Comparison of ENCODE assay signal across 8 cellular contexts in the genomic region with DNA sequence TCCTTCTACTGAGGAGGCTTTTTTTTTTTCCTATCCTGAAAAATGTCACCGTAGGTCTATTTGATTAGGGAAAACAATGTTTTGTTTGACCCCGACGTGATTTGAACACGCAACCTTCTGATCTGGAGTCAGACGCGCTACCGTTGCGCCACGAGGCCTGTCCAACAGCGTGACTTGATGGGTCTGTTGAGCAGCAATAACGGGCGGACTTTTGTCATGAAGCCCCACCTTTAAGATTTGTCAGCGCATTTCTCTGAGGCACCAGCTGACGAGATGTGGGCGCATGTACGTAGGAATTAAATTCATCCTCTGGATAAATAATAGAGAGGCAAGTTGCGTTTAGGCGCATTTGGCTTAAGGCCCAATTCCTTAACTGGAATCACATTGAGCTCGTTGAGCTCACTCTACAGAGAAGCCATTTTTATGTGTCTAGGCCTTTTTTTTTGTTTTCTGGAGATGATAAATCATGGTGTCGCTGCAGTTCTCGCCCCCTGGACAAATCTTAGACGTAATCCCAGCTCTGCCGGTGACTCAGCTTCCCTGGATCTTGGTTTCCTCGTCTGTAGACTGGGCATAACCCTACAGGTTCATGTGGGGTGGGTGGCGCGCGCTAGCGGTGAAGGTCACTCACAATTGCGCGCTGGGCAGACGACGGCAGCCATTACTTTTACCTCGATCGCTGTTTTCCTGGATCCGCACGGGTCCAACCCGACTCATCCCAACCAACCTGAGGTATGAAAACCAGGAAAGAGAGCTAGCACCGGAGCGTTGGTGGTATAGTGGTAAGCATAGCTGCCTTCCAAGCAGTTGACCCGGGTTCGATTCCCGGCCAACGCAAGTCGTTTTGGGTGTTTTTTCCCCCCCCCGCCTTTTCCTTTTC. TPM values are rescaled to one million over a fixed set of nuclear protein-coding genes. Genes with fewer than 3 reads are reported as not detected.
A peak's percentile ranks its signal among the peaks of the same experiment; 100 is the strongest.
DNase-seq lines count a peak whose midpoint lies in the region; ATAC-seq, FAIRE-seq and TF ChIP-seq lines count a peak whose summit lies in the region.

No MANE protein-coding gene starts in this region.

- TF ChIP-seq CTCF in pancreas (IDR thresholded peaks at IDR 0.05) (no peak), thoracic aorta (IDR thresholded peaks at IDR 0.05) (no peak)

- ATAC-seq in GM18868 (IDR thresholded peaks at IDR 0.05; ENCODE audit: unreplicated experiment) (peak; percentile 16), T-cell (replicated peaks in 1 of 4) (peak in 3 of 4 experiments; percentile 15 to 31 (median 20)), pancreas (peak; percentile 65 to 81 (median 70)), thoracic aorta (ENCODE audit: insufficient number of reproducible peaks, low FRiP score, low read depth) (peak; percentile 71), HG02678 (IDR thresholded peaks at IDR 0.05; ENCODE audit: unreplicated experiment) (no peak)

- H3K27ac ChIP-seq in pancreas, result peak overlapping the region; percentile 89 to 97 (median 95)
- peak overlapping the region; percentile 97 to 100 for H3K27ac ChIP-seq in thoracic aorta

- intact Hi-C loops in cardiac septum (cut with DNase I) (loop anchor here (10.0 kb wide), 1 partner anchor 154 kb away; a partner anchor contains a TSS), pancreas (cut with DNase I) (loop anchor here in 1 of 3 donors (5.0 kb wide), 1 partner anchor 34 kb away; no protein-coding TSS in a partner anchor)

- peak overlapping the region; percentile 87 to 94 (median 92) for H3K4me3 Mint-ChIP-seq in T-cell

- no peak for FAIRE-seq in pancreas (lab: Jason Lieb, UNC)

- DNase-seq in NCI-H1436 treated with DMSO at 0.1 percent for 48 hours (lab: John Stamatoyannopoulos, UW) (peak; percentile 74), T-cell (peak; percentile 66 to 89 (median 83)), adipocyte (ENCODE audit: low read depth) (peak; percentile 92), cardiac septum (ENCODE audit: low spot score) (peak; percentile 91), pancreas (peak; percentile 83 to 94 (median 88)), thoracic aorta (ENCODE audit: low spot score) (peak; percentile 82)

- H3K27me3 ChIP-seq in adipocyte (replicated peaks; ENCODE audit: control insufficient read depth, insufficient read depth, low read length), result no peaks in the 10 kb centered on the region
- no peaks in the 10 kb centered on the region for H3K27me3 ChIP-seq in pancreas
- no peaks in the 10 kb centered on the region for H3K27me3 ChIP-seq in thoracic aorta (replicated peaks; ENCODE audit: insufficient read depth)

- POLR2A ChIA-PET in T-cell (lab: Charles Lee), result interaction anchor here (0.5 to 3.3 kb wide), 19 partner anchors 9 to 768 kb away, joined by 3 to 17 read pairs (median 4); a partner anchor contains a TSS

- peaks cover 0 to 9% of the 10 kb centered on the region in 2 donors for H3K27me3 Mint-ChIP-seq in T-cell

- peaks cover 7% of the 10 kb centered on the region for H3K36me3 Mint-ChIP-seq in T-cell

- H3K9me3 ChIP-seq in adipocyte (ENCODE audit: control insufficient read depth, low read length) (no peaks in the 10 kb centered on the region), pancreas (no peaks in the 10 kb centered on the region), thoracic aorta (no peaks in the 10 kb centered on the region)

- no peaks in the 10 kb centered on the region for H3K9me3 Mint-ChIP-seq in T-cell

- peak overlapping the region; percentile 95 to 98 for H3K27ac Mint-ChIP-seq in T-cell

- H3K9ac ChIP-seq in adipocyte (ENCODE audit: low read length), result peak overlapping the region; percentile 97

- whole genome bisulfite sequencing in pancreas, 2 donors, result 0 to 1% methylated on average over 45 of the region's 45 CpGs

- CTCF ChIA-PET in T-cell (lab: Charles Lee), result interaction anchor here (0.5 to 2.9 kb wide), 14 partner anchors 10 to 502 kb away, joined by 3 to 27 read pairs (median 4); a partner anchor contains a TSS

- H3K4me1 ChIP-seq in adipocyte (ENCODE audit: control insufficient read depth, insufficient read depth, low read length) (peaks cover 15% of the 10 kb centered on the region), pancreas (peaks cover 7 to 16% (median 10%) of the 10 kb centered on the region in 3 donors), thoracic aorta (ENCODE audit: control insufficient read depth in 1 of 2, low read depth in 2 of 2) (peaks cover 9 to 10% of the 10 kb centered on the region in 2 donors)

- H3K36me3 ChIP-seq in adipocyte (ENCODE audit: control insufficient read depth, insufficient read depth, low read length, severe bottlenecking) (no peaks in the 10 kb centered on the region), pancreas (no peaks in the 10 kb centered on the region), thoracic aorta (no peaks in the 10 kb centered on the region)

- peaks cover 43 to 55% (median 51%) of the 10 kb centered on the region in 3 donors for H3K4me1 Mint-ChIP-seq in T-cell

- peak overlapping the region; percentile 90 for H3K4me3 ChIP-seq in adipocyte (ENCODE audit: low read length)
- H3K4me3 ChIP-seq in pancreas, result peak overlapping the region; percentile 16 to 63 (median 35)
- H3K4me3 ChIP-seq in thoracic aorta, result peak overlapping the region; percentile 94

RNA-seq across cellular contexts. Expression of a gene that starts 10.6 kb away (rescaled TPM):
- 1 to 10 TPM; 1.0 to 2.7 (median 1.7) TPM for total RNA-seq in T-cell
- total RNA-seq in cardiac septum, result 0.83 TPM
- total RNA-seq in pancreas, result 1 to 10 TPM in 1 of 6 donors, under 1 TPM in 2, not detected in 3; 0.47 to 2.0 (median 0.95) TPM
- polyA plus RNA-seq in pancreas, result under 1 TPM; 0.40 to 0.72 TPM
- total RNA-seq in thoracic aorta, result 1 to 10 TPM in 1 of 2 donors, not detected in 1; 1.6 TPM

RNA-seq across cellular contexts. Expression of a gene that starts 26.8 kb away (rescaled TPM):
- total RNA-seq in T-cell (100 to 1,000 TPM; 230 to 309 (median 269) TPM), cardiac septum (13.4 TPM), pancreas (10 to 100 TPM; 15.4 to 40.8 (median 17.3) TPM), thoracic aorta (10 to 100 TPM; 25.3 to 38.6 TPM)
- 10 to 100 TPM; 22.6 to 42.6 TPM for polyA plus RNA-seq in pancreas

RNA-seq across cellular contexts. Expression of a gene that starts 28.1 kb away (rescaled TPM):
- total RNA-seq in T-cell, result 10 to 100 TPM; 31.5 to 52.4 (median 37.8) TPM
- 11.2 TPM for total RNA-seq in cardiac septum
- total RNA-seq in pancreas, result 10 to 100 TPM; 11.5 to 21.4 (median 18.7) TPM
- polyA plus RNA-seq in pancreas, result 10 to 100 TPM; 11.7 to 21.1 TPM
- total RNA-seq in thoracic aorta, result 10 to 100 TPM; 13.2 to 15.2 TPM

RNA-seq across cellular contexts. Expression of a gene that starts 31.0 kb away (rescaled TPM):
- 10 to 100 TPM in 3 of 5 donors, 1 to 10 TPM in 2; 6.7 to 21.3 (median 17.2) TPM for total RNA-seq in T-cell
- 6.8 TPM for total RNA-seq in cardiac septum
- total RNA-seq in pancreas, result 10 to 100 TPM in 1 of 6 donors, 1 to 10 TPM in 5; 4.9 to 10.4 (median 6.9) TPM
- polyA plus RNA-seq in pancreas, result 1 to 10 TPM; 4.5 to 6.1 TPM
- total RNA-seq in thoracic aorta, result 10 to 100 TPM; 11.9 to 13.8 TPM

RNA-seq across cellular contexts. Expression of a gene that starts 44.8 kb away (rescaled TPM):
- total RNA-seq in T-cell (10 to 100 TPM; 23.4 to 28.9 (median 25.0) TPM), cardiac septum (8.7 TPM), pancreas (10 to 100 TPM in 1 of 6 donors, 1 to 10 TPM in 5; 5.2 to 10.2 (median 6.3) TPM), thoracic aorta (10 to 100 TPM in 1 of 2 donors, 1 to 10 TPM in 1; 8.4 to 32.1 TPM)
- 10 to 100 TPM in 1 of 2 donors, 1 to 10 TPM in 1; 5.7 to 11.1 TPM for polyA plus RNA-seq in pancreas

Comparison
In these comparisons a context has a peak if more than half of its experiments do, and no peak if none do; other contexts are left out.
1. H3K4me3 ChIP-seq: peak in every context shown above with its lines; median percentile 94 in thoracic aorta; 90 in adipocyte; 35 in pancreas.
2. RNA of a gene that starts 26.8 kb away (total RNA-seq): 230 to 309 TPM in T-cell; 25.3 to 38.6 TPM in thoracic aorta, 15.4 to 40.8 TPM in pancreas and 13.4 TPM in cardiac septum (single experiment); every median in the first group is over 4 times any median in the second.
3. Peak in every context shown above with its lines, with median percentiles within 50 percentile points of each other: DNase-seq.